Comparison of ENCODE assay signal across 8 cellular contexts in genomic region chr6:6686748-6687601, GRCh38.
A peak's percentile ranks its signal among the peaks of the same experiment; 100 is the strongest.
DNase-seq lines count a peak whose midpoint lies in the region; ATAC-seq lines count a peak whose summit lies in the region.

No MANE protein-coding gene starts in this region.

- H3K9me3 ChIP-seq in CD4-positive, CD25-positive, alpha-beta regulatory T cell (ENCODE audit: control insufficient read depth in 2 of 2, low read length in 2 of 2): no peaks in the 10 kb centered on the region
- H3K9me3 ChIP-seq in right cardiac atrium (ENCODE audit: control insufficient read depth, low read length): no peaks in the 10 kb centered on the region

- no peak for ATAC-seq in CD4-positive, CD25-positive, alpha-beta regulatory T cell (ENCODE audit: low read depth in 2 of 2)
- ATAC-seq in HG02840 (IDR thresholded peaks at IDR 0.05; ENCODE audit: low FRiP score, unreplicated experiment): peak; percentile 42
- ATAC-seq in right cardiac atrium: peak; percentile 89 to 90
- peak; percentile 91 for ATAC-seq in sciatic nerve
- no peak for ATAC-seq in GM18907 (IDR thresholded peaks at IDR 0.05; ENCODE audit: unreplicated experiment)

- no peaks in the 10 kb centered on the region for H3K27me3 ChIP-seq in CD4-positive, CD25-positive, alpha-beta regulatory T cell (ENCODE audit: control insufficient read depth, insufficient read depth, low read length)
- no peaks in the 10 kb centered on the region for H3K27me3 ChIP-seq in right cardiac atrium (ENCODE audit: control insufficient read depth, insufficient read depth)

- WGBS in right cardiac atrium: 34% methylated on average over 26 of the region's 26 CpGs

- H3K36me3 Mint-ChIP-seq in CD4-positive, CD25-positive, alpha-beta regulatory T cell: no peaks in the 10 kb centered on the region

- intact Hi-C loops in right cardiac atrium (cut with DNase I): loop anchor here in 1 of 4 donors (5.0 kb wide), 1 partner anchor 35 kb away; no protein-coding TSS in a partner anchor
- intact Hi-C loops in sciatic nerve (cut with DNase I): no loop called here

- H3K4me1 ChIP-seq in CD4-positive, CD25-positive, alpha-beta regulatory T cell (ENCODE audit: control insufficient read depth, insufficient read depth, low read length, poor library complexity, severe bottlenecking): no peaks in the 10 kb centered on the region
- peaks cover 14% of the 10 kb centered on the region for H3K4me1 ChIP-seq in right cardiac atrium (ENCODE audit: control insufficient read depth, insufficient read depth, low read length)

- H3K27ac Mint-ChIP-seq in CD4-positive, CD25-positive, alpha-beta regulatory T cell: peak overlapping the region in 2 of 3 donors; percentile 36 to 82

- H3K4me3 ChIP-seq in CD4-positive, CD25-positive, alpha-beta regulatory T cell (ENCODE audit: low read depth, low read length): no peak overlapping the region
- H3K4me3 ChIP-seq in right cardiac atrium (ENCODE audit: low read length): peak overlapping the region; percentile 4

- H3K4me3 Mint-ChIP-seq in CD4-positive, CD25-positive, alpha-beta regulatory T cell: peak overlapping the region in 1 of 4 donors; percentile 72

- peaks cover 11% of the 10 kb centered on the region for H3K27me3 Mint-ChIP-seq in CD4-positive, CD25-positive, alpha-beta regulatory T cell

- H3K4me1 Mint-ChIP-seq in CD4-positive, CD25-positive, alpha-beta regulatory T cell: peaks cover 0 to 16% (median 4%) of the 10 kb centered on the region in 4 donors

- no peak overlapping the region for H3K27ac ChIP-seq in CD4-positive, CD25-positive, alpha-beta regulatory T cell (ENCODE audit: insufficient read depth, low read length, poor library complexity, severe bottlenecking)
- H3K27ac ChIP-seq in right cardiac atrium (ENCODE audit: low read length): peak overlapping the region; percentile 57

- DNase-seq in CD4-positive, CD25-positive, alpha-beta regulatory T cell: peak in 1 of 3 donors; percentile 38
- DNase-seq in NCI-H510A treated with DMSO at 0.1 percent for 48 hours (lab: John Stamatoyannopoulos, UW) (peak; percentile 69), right cardiac atrium (peak; percentile 92 to 97 (median 96)), sciatic nerve (ENCODE audit: low spot score) (peak; percentile 90)
- DNase-seq in activated T-helper 9 cell treated with anti-CD3 and anti-CD28 coated beads, Interleukin-2, amount 50 U/mL, for 16 hours (ENCODE audit: low read depth): peak; percentile 24
- no peak for DNase-seq in central memory CD4-positive, alpha-beta T cell

- no peaks in the 10 kb centered on the region for H3K36me3 ChIP-seq in CD4-positive, CD25-positive, alpha-beta regulatory T cell (ENCODE audit: control insufficient read depth, insufficient read depth, low read length)

- peaks cover 0 to 1% (median 0%) of the 10 kb centered on the region in 7 donors for H3K9me3 Mint-ChIP-seq in CD4-positive, CD25-positive, alpha-beta regulatory T cell

Comparison
In these comparisons a context has a peak if more than half of its experiments do, and no peak if none do; other contexts are left out.
1. ATAC-seq: peak in HG02840 (single experiment), right cardiac atrium (2 of 2) and sciatic nerve (single experiment); none in CD4-positive, CD25-positive, alpha-beta regulatory T cell (0 of 2) and GM18907 (single experiment).